ENCODE assay signal across 23 cellular contexts in the genomic region with DNA sequence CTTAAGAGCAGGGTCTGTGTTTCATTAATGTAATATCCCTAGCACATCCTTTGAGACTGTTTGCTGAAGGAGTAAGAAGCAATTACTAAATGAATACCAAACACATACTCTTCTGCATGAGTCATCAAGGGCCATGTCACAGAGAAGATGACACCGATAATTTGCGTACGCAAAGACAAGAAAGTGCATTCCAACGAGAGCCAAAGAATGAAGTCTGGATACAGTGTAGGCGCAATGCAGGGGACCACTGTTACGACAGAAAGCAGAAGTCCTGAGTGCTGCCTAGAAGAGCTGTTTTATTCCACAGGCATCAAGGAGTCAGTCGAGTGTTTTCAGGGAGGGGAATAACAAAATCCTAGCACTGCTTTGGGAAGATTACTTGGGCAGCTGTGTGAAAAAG.
DNase-seq lines count a peak whose midpoint lies in the region; ATAC-seq, FAIRE-seq and TF ChIP-seq lines count a peak whose summit lies in the region.
"Had no signal": no experiment of that assay in that cellular context is flagged by ENCODE, and none has a peak within 500 bp of the region (broad histone marks: within the 10 kb centered on the region; RNA-seq: fewer than 3 reads in every experiment).

No MANE protein-coding gene starts in this region.

- H2AFZ ChIP-seq in HepG2 (ENCODE audit: low read length) = no peak overlapping the region

- TF ChIP-seq EP300 in HepG2 (IDR thresholded peaks at IDR 0.05; ENCODE audit: low read depth in 2 of 2, low read length in 2 of 2) (no peak), HepG2 (CRISPR knock-in tag; IDR thresholded peaks at IDR 0.05; ENCODE audit: borderline replicate concordance) (no peak)

- intact Hi-C loops in HepG2 (cut with micrococcal nuclease; ENCODE audit: unreplicated experiment) (no loop called here), right lobe of liver (cut with DNase I) (no loop called here), upper lobe of right lung (cut with DNase I) (no loop called here)

- H3K4me2 ChIP-seq in HepG2 (ENCODE audit: low read depth, low read length) = no peak overlapping the region

- H3K4me1 ChIP-seq in HepG2 (ENCODE audit: insufficient read depth, low read length) (peaks cover 10% of the 10 kb centered on the region; the same call in 1 of the 2 replicates), right lobe of liver (no peaks in the 10 kb centered on the region), upper lobe of right lung (no peaks in the 10 kb centered on the region)
- H3K4me1 ChIP-seq: colonic mucosa, foreskin keratinocyte, thyroid gland had no signal

- DNase-seq in HepG2 (ENCODE audit: low spot score) (peak; percentile 12), right lobe of liver (no peak), MV-4-11 (lab: John Stamatoyannopoulos, UW) (peak; percentile 1), fibroblast of gingiva (ENCODE audit: low read depth) (peak; percentile 14), urothelium cell line (ENCODE audit: low spot score) (peak; percentile 18), upper lobe of right lung (no peak), SW 1271 (lab: John Stamatoyannopoulos, UW) (no peak), T-helper 17 cell (no peak)
- DNase-seq: activated CD4-positive, alpha-beta T cell treated with anti-CD3 and anti-CD28 coated beads, Interleukin-2, amount 50 U/mL, for 4 hours; activated naive CD4-positive, alpha-beta T cell treated with Interleukin-2 at 50 U/mL for 16 hours; activated T-cell treated with anti-CD3 and anti-CD28 coated beads for 4 hours; aorta; colonic mucosa; foreskin keratinocyte; HFFc6; NCI-H1436; stimulated activated CD4-positive, alpha-beta T cell treated with anti-CD3 and anti-CD28 coated beads, Interleukin-15, amount 100 ng/mL, for 24 hours; thyroid gland had no signal

- H3K9ac ChIP-seq in HepG2 (ENCODE audit: insufficient read depth, low read depth, low read length) = no peak overlapping the region

- peaks cover 5% of the 10 kb centered on the region for H3K4me1 Mint-ChIP-seq in T-helper 17 cell

- H3K9me3 ChIP-seq in HepG2 (ENCODE audit: low read length) = no peaks in the 10 kb centered on the region
- no peaks in the 10 kb centered on the region for H3K9me3 ChIP-seq in right lobe of liver
- no peaks in the 10 kb centered on the region for H3K9me3 ChIP-seq in upper lobe of right lung
- no peaks in the 10 kb centered on the region for H3K9me3 ChIP-seq in T-helper 17 cell (ENCODE audit: control insufficient read depth, low read length, poor library complexity, severe bottlenecking)
- H3K9me3 ChIP-seq: colonic mucosa, thyroid gland had no signal

- no peak for TF ChIP-seq POLR2A in HepG2 (IDR thresholded peaks at IDR 0.05; ENCODE audit: insufficient read depth in 1 of 2, low read depth in 2 of 2, low read length in 2 of 2)
- TF ChIP-seq POLR2A in right lobe of liver (IDR thresholded peaks at IDR 0.05) = no peak

- peaks cover 7% of the 10 kb centered on the region for H3K36me3 Mint-ChIP-seq in T-helper 17 cell (ENCODE audit: low read depth)

- no peak for TF ChIP-seq RAD21 in HepG2 (CRISPR knock-in tag; IDR thresholded peaks at IDR 0.05)

- no peak overlapping the region for H3K4me3 ChIP-seq in HepG2 (replicated peaks in 1 of 3; ENCODE audit: insufficient read depth in 1 of 3, low read depth in 2 of 3, low read length in 3 of 3)
- H3K4me3 ChIP-seq in right lobe of liver = no peak overlapping the region
- no peak overlapping the region for H3K4me3 ChIP-seq in upper lobe of right lung
- H3K4me3 ChIP-seq: colonic mucosa, thyroid gland had no signal

- in situ Hi-C loops in HepG2 (cut with HindIII; ENCODE audit: extremely low pct_ligation_motif_present, low pct_unique_long_range_greater_than_20kb) = no loop called here

- H3K79me2 ChIP-seq in HepG2 (ENCODE audit: insufficient read depth, low read length) = no peaks in the 10 kb centered on the region

- CTCF ChIA-PET in HepG2 (lab: Yijun Ruan, JAX; ENCODE audit: low intra/inter-chr PET ratio, low total read pairs) = no interaction called here

- no peaks in the 10 kb centered on the region for H4K20me1 ChIP-seq in HepG2 (ENCODE audit: insufficient read depth, low read length)

- H3K4me3 Mint-ChIP-seq in T-helper 17 cell = no peak overlapping the region
- H3K4me3 Mint-ChIP-seq: HFFc6; stimulated activated memory B cell treated with anti-CD40 and anti-IgM and Interleukin-4, amounts not matched to agents 10 μg/mL and 1 μg/mL and 100 μg/mL, for 72 hours had no signal

- BruUV-seq in HepG2 (replicated peaks; lab: Mats Ljungman, UMichigan) = no TSS peak

- no peak overlapping the region for H3K27ac ChIP-seq in HepG2 (ENCODE audit: extremely low read length, insufficient read depth, low read length)
- H3K27ac ChIP-seq in right lobe of liver = no peak overlapping the region
- H3K27ac ChIP-seq in upper lobe of right lung = no peak overlapping the region
- H3K27ac ChIP-seq: colonic mucosa, foreskin keratinocyte, RWPE1, thyroid gland, VCaP had no signal

- H3K27me3 Mint-ChIP-seq in T-helper 17 cell = no peaks in the 10 kb centered on the region
- H3K27me3 Mint-ChIP-seq: stimulated activated memory B cell treated with anti-CD40 and anti-IgM and Interleukin-4, amounts not matched to agents 10 μg/mL and 1 μg/mL and 100 μg/mL, for 72 hours had no signal

- H3K27ac Mint-ChIP-seq in T-helper 17 cell = no peak overlapping the region
- H3K27ac Mint-ChIP-seq: HFFc6; stimulated activated memory B cell treated with anti-CD40 and anti-IgM and Interleukin-4, amounts not matched to agents 10 μg/mL and 1 μg/mL and 100 μg/mL, for 72 hours had no signal

- FAIRE-seq in HepG2 (lab: Jason Lieb, UNC) (no peak), urothelium cell line (lab: Jason Lieb, UNC) (no peak)
- FAIRE-seq: endometrium, GM12891 had no signal

- H3K27me3 ChIP-seq in HepG2 (ENCODE audit: control insufficient read depth in 1 of 2, insufficient read depth in 2 of 2, low read length in 2 of 2) (no peaks in the 10 kb centered on the region), right lobe of liver (no peaks in the 10 kb centered on the region), upper lobe of right lung (no peaks in the 10 kb centered on the region)
- H3K27me3 ChIP-seq: colonic mucosa, foreskin keratinocyte, thyroid gland had no signal

- ATAC-seq in HepG2 = no peak
- no peak for ATAC-seq in right lobe of liver
- no peak for ATAC-seq in upper lobe of right lung
- no peak for ATAC-seq in T-helper 17 cell
- ATAC-seq: foreskin keratinocyte; stimulated activated memory B cell treated with anti-CD40 and anti-IgM and Interleukin-4, amounts not matched to agents 10 μg/mL and 1 μg/mL and 100 μg/mL, for 72 hours had no signal

- 0 out of 5 replicates have a peak, but pooled peaks cover 0 to 3% of the 10 kb centered on the region in 2 experiments for H3K36me3 ChIP-seq in HepG2 (replicated peaks in 1 of 2; ENCODE audit: control insufficient read depth in 1 of 2, insufficient read depth in 2 of 2, low read length in 2 of 2)
- no peaks in the 10 kb centered on the region for H3K36me3 ChIP-seq in right lobe of liver
- no peaks in the 10 kb centered on the region for H3K36me3 ChIP-seq in upper lobe of right lung
- H3K36me3 ChIP-seq: colonic mucosa, thyroid gland had no signal

- 80% methylated on average over 7 of the region's 7 CpGs for WGBS in HepG2 (ENCODE audit: low lambda C conversion rate)
- WGBS in right lobe of liver (ENCODE audit: insufficient coverage, low coverage, low lambda C conversion rate, missing lambda C conversion rate) = 80% methylated on average over 7 of the region's 7 CpGs

- TF ChIP-seq CTCF in HepG2 (CRISPR knock-in tag; IDR thresholded peaks at IDR 0.05) (no peak), right lobe of liver (IDR thresholded peaks at IDR 0.05) (no peak), upper lobe of right lung (IDR thresholded peaks at IDR 0.05) (no peak)

- POLR2A ChIA-PET in HepG2 (lab: Yijun Ruan, JAX) = no interaction called here

TF ChIP-seq in HepG2, 621 proteins besides CTCF, POLR2A, EP300 and RAD21:
- no peak for TF ChIP-seq PHF21A (CRISPR knock-in tag; IDR thresholded peaks at IDR 0.05)
- TF ChIP-seq POLR2AphosphoS2 (IDR thresholded peaks at IDR 0.05; ENCODE audit: low read depth, low read length) = no peak
- TF ChIP-seq FOSL2 (CRISPR knock-in tag; IDR thresholded peaks at IDR 0.05) = peak; percentile 43; the same call in 1 of the 2 replicates

Comparison
In these comparisons a context has a peak if more than half of its experiments do, and no peak if none do; other contexts are left out.
1. DNase-seq: peak in HepG2 (single experiment), MV-4-11 (single experiment), fibroblast of gingiva (single experiment) and urothelium cell line (single experiment); none in right lobe of liver (0 of 3), upper lobe of right lung (single experiment), SW 1271 (0 of 2) and T-helper 17 cell (0 of 3).